11 cellular contexts compared by ENCODE assay signal in the genomic region with DNA sequence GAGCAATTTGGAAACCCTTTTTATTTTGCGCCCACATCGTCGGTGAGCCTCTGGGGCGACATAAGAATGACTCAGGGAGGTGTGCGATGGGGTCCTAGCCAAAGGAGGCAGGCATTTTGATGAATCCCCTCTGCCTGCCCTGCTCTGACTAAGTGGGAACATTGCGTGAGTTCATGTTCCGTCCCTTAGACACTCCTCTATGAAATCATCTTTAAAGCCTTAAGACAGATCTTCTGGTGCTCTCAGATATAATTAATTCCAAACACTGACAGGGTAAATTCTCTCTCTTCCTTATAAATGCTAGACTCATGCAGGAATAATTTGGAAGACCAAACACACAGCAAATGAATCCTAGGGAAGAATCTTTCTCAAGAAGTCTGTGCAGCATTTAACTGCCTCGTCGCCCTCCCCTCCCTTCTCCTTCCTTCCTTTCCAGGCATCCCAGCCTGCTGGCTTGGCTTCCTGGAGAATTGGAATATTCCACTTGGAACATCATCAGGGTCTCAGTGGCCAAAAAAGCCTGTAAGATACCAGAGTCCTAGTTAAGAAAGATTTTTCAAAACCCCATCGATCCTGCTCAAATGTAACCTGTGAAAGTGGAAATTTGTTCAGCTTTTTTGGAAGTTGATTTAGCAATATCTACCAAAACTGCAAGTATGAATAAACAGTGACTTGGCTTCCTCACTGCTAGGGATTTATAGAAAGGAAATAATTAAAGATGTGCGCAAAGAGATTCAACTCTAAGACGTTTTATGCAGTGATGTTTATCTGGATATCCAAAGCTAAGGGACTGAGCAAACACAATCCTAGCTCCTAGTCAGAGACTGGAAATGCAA. TPM values are rescaled to one million over a fixed set of nuclear protein-coding genes. Genes with fewer than 3 reads are reported as not detected.
A peak's percentile ranks its signal among the peaks of the same experiment; 100 is the strongest.
DNase-seq lines count a peak whose midpoint lies in the region; ATAC-seq and TF ChIP-seq lines count a peak whose summit lies in the region.
"Had no signal": no experiment of that assay in that cellular context is flagged by ENCODE, and none has a peak within 500 bp of the region (broad histone marks: within the 10 kb centered on the region; RNA-seq: fewer than 3 reads in every experiment).

No MANE protein-coding gene starts in this region.

- H3K27me3 ChIP-seq in adipocyte (replicated peaks; ENCODE audit: control insufficient read depth, insufficient read depth, low read length) (peaks cover 4% of the 10 kb centered on the region), heart right ventricle (peaks cover 0 to 59% (median 50%) of the 10 kb centered on the region in 7 donors), stomach (peaks cover 0 to 4% (median 0%) of the 10 kb centered on the region in 3 donors), BE2C (peaks cover 19% of the 10 kb centered on the region)

- DNase-seq in GM03348 (ENCODE audit: low spot score) (peak; percentile 72), adipocyte (ENCODE audit: low read depth) (peak; percentile 85), heart right ventricle (no peak), stomach (no peak), HT-29 (ENCODE audit: low spot score) (no peak), DMS53 (lab: John Stamatoyannopoulos, UW) (no peak), BE2C (no peak)
- DNase-seq: stimulated activated naive CD4-positive, alpha-beta T cell treated with Interleukin-2 at 50 U/mL for 16 hours; SW 1271 had no signal

- intact Hi-C loops in heart right ventricle (cut with DNase I): no loop called here
- intact Hi-C loops in stomach (cut with DNase I; ENCODE audit: low total_unique reads): no loop called here

- no peak overlapping the region for H3K9ac ChIP-seq in adipocyte (ENCODE audit: low read length)

- WGBS in heart right ventricle, 2 donors: 39 to 48% methylated on average over 12 of the region's 12 CpGs
- 35 to 56% (median 48%) methylated on average over 12 of the region's 12 CpGs for WGBS in stomach, 5 donors

- TF ChIP-seq EP300 in stomach (IDR thresholded peaks at IDR 0.05): peak; percentile 88

- TF ChIP-seq POLR2A in stomach (IDR thresholded peaks at IDR 0.05): no peak

- peak in 6 of 8 donors; percentile 37 to 86 (median 62) for ATAC-seq in heart right ventricle
- ATAC-seq in GM19328 (IDR thresholded peaks at IDR 0.05; ENCODE audit: unreplicated experiment): no peak
- ATAC-seq: psoas muscle had no signal

- TF ChIP-seq CTCF in heart right ventricle (IDR thresholded peaks at IDR 0.05) (no peak), stomach (IDR thresholded peaks at IDR 0.05) (no peak), BE2C (IDR thresholded peaks at IDR 0.05; ENCODE audit: low read depth, low read length) (no peak)

- H3K9me3 ChIP-seq in adipocyte (ENCODE audit: control insufficient read depth, low read length) (peaks cover 12% of the 10 kb centered on the region), heart right ventricle (peaks cover 0 to 13% (median 0%) of the 10 kb centered on the region in 11 donors), stomach (peaks cover 0 to 17% (median 11%) of the 10 kb centered on the region in 4 donors), BE2C (no peaks in the 10 kb centered on the region; the same call in 1 of the 2 replicates)
- H3K9me3 ChIP-seq: psoas muscle had no signal

- H3K36me3 ChIP-seq in adipocyte (ENCODE audit: control insufficient read depth, insufficient read depth, low read length, severe bottlenecking) (no peaks in the 10 kb centered on the region), heart right ventricle (no peaks in the 10 kb centered on the region), stomach (no peaks in the 10 kb centered on the region), BE2C (no peaks in the 10 kb centered on the region)

- H3K27ac ChIP-seq in heart right ventricle (peak overlapping the region in 1 of 10 donors; percentile 15), stomach (peak overlapping the region; percentile 26 to 88 (median 80))
- H3K27ac ChIP-seq: psoas muscle had no signal

- peak overlapping the region; percentile 6 for H3K4me3 ChIP-seq in adipocyte (ENCODE audit: low read length)
- no peak overlapping the region for H3K4me3 ChIP-seq in heart right ventricle
- H3K4me3 ChIP-seq in stomach: no peak overlapping the region
- no peak overlapping the region for H3K4me3 ChIP-seq in BE2C (ENCODE audit: low read depth, low read length)
- H3K4me3 ChIP-seq: psoas muscle had no signal

- H3K4me1 ChIP-seq in adipocyte (ENCODE audit: control insufficient read depth, insufficient read depth, low read length) (peaks cover 17% of the 10 kb centered on the region), heart right ventricle (no peaks in the 10 kb centered on the region), stomach (peaks cover 0 to 22% (median 11%) of the 10 kb centered on the region in 4 donors), BE2C (no peaks in the 10 kb centered on the region)
- H3K4me1 ChIP-seq: psoas muscle had no signal

RNA-seq across cellular contexts. Expression of gene FOXF1, which starts 52.5 kb away (rescaled TPM):
- total RNA-seq in heart right ventricle (under 1 TPM in 8 of 10 donors, not detected in 2; 0.08 to 0.38 (median 0.22) TPM), stomach (10 to 100 TPM; 18.4 to 37.9 (median 26.9) TPM)
- polyA plus RNA-seq in heart right ventricle (under 1 TPM; 0.16 to 0.37 TPM), stomach (10 to 100 TPM; 15.7 to 18.2 (median 17.7) TPM)
- total RNA-seq in HT-29 (2014; rRNA removed; shearing (Covaris generic)): not detected in 2 replicates
- not detected for polyA plus RNA-seq in BE2C (2012; ENCODE audit: insufficient read depth, insufficient read length, low read depth)

Comparison
In these comparisons a context has a peak if more than half of its experiments do, and no peak if none do; other contexts are left out.
1. DNase-seq: peak in GM03348 (single experiment) and adipocyte (single experiment); none in heart right ventricle (0 of 2), stomach (single experiment), HT-29 (single experiment), DMS53 (single experiment) and BE2C (single experiment).
2. RNA of gene FOXF1, which starts 52.5 kb away (total RNA-seq): 18.4 to 37.9 TPM in stomach; 0.08 to 0.38 TPM in heart right ventricle and not detected in HT-29; every median in the first group is over 10 times any median in the second.